ENCODE assay signal across 11 cellular contexts in the genomic region with DNA sequence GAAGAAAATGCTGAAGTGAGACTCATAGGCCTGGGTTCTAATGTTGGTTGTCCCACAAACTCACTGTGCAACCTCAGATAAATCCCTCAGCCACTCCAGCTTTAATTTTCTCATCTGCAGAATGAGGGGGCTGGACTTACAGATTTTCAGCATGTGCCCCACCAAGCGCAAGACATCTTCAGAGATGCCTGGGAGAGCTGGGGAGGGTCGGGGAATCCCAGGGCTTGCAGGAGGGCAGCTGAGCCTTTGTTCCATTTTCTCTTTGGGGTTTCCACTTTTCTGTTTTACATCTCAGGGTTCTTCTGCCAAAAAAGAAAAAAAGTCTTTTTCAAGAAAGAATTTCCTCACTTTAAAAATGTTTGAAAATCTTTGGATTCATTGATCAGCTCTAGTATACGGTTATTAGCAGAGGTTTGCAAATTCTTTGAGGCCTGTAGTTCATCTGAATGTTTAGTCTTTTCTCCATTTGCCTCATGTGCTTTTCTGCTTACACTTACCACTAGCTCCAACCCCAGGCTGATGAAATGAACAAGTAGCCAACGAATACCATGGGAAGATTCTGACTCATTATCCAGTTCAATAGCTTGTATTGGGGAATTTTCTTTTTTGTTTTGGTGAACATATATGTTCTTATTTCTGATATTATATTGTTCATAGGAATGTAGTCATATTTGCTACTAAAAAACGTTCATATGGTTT. TPM values are rescaled to one million over a fixed set of nuclear protein-coding genes. Genes with fewer than 3 reads are reported as not detected.
DNase-seq lines count a peak whose midpoint lies in the region; ATAC-seq and TF ChIP-seq lines count a peak whose summit lies in the region.
"Had no signal": no experiment of that assay in that cellular context is flagged by ENCODE, and none has a peak within 500 bp of the region (broad histone marks: within the 10 kb centered on the region; RNA-seq: fewer than 3 reads in every experiment).

No MANE protein-coding gene starts in this region.

- H3K27me3 Mint-ChIP-seq in endodermal cell (ENCODE audit: insufficient read depth) (no peaks in the 10 kb centered on the region), Caco-2 (ENCODE audit: insufficient read depth, unreplicated experiment) (no peaks in the 10 kb centered on the region)
- H3K27me3 Mint-ChIP-seq in stimulated activated naive B cell treated with anti-CD40 and anti-IgM and Interleukin-4, amounts not matched to agents 10 μg/mL and 1 μg/mL and 100 μg/mL, for 72 hours: no peaks in the 10 kb centered on the region
- no peaks in the 10 kb centered on the region for H3K27me3 Mint-ChIP-seq in CD8-positive, alpha-beta memory T cell
- H3K27me3 Mint-ChIP-seq: brain had no signal

- no TSS peak for BruUV-seq in Caco-2 (replicated peaks; lab: Mats Ljungman, UMichigan)

- CTCF ChIA-PET in Caco-2 (lab: Charles Lee): interaction anchor here (0.8 to 1.6 kb wide), 5 partner anchors 10 to 56 kb away, joined by 3 to 7 read pairs (median 3); a partner anchor contains a TSS
- CTCF ChIA-PET in CD8-positive, alpha-beta memory T cell (lab: Charles Lee): interaction anchor here (1.8 to 1.9 kb wide), 2 partner anchors 12 to 57 kb away, joined by 4 to 5 read pairs; a partner anchor contains a TSS

- no peak for TF ChIP-seq CTCF in endodermal cell (conservative IDR thresholded peaks at IDR 0.05)
- no peak for TF ChIP-seq CTCF in Caco-2 (IDR thresholded peaks at IDR 0.05; ENCODE audit: insufficient read depth in 1 of 2, low read depth in 1 of 2, low read length in 1 of 2, severe bottlenecking in 1 of 2, unreplicated experiment in 1 of 2)

- POLR2A ChIA-PET in Caco-2 (lab: Charles Lee): interaction anchor here (1.0 kb wide), 1 partner anchor 19 kb away, joined by 3 read pairs; no protein-coding TSS in a partner anchor
- POLR2A ChIA-PET in CD8-positive, alpha-beta memory T cell (lab: Charles Lee): no interaction called here

- H3K27ac Mint-ChIP-seq in endodermal cell: peak overlapping the region; percentile 16
- H3K27ac Mint-ChIP-seq in stimulated activated naive B cell treated with anti-CD40 and anti-IgM and Interleukin-4, amounts not matched to agents 10 μg/mL and 1 μg/mL and 100 μg/mL, for 72 hours: peak overlapping the region; percentile 47
- H3K27ac Mint-ChIP-seq in Caco-2 (ENCODE audit: unreplicated experiment): no peak overlapping the region
- H3K27ac Mint-ChIP-seq in CD8-positive, alpha-beta memory T cell: peak overlapping the region in 2 of 8 donors; percentile 20 to 42

- H3K36me3 ChIP-seq in endodermal cell (ENCODE audit: control insufficient read depth, insufficient read depth, low read length) (no peaks in the 10 kb centered on the region), Caco-2 (ENCODE audit: control insufficient read depth, insufficient read depth, low read length) (no peaks in the 10 kb centered on the region)
- no peaks in the 10 kb centered on the region for H3K36me3 ChIP-seq in CD8-positive, alpha-beta memory T cell (ENCODE audit: insufficient read depth, low read length)

- no peak overlapping the region for H3K9ac ChIP-seq in endodermal cell (ENCODE audit: extremely low read depth, low read length, poor library complexity, severe bottlenecking)

- H3K27me3 ChIP-seq in endodermal cell (ENCODE audit: control insufficient read depth, insufficient read depth, low read length, poor library complexity, severe bottlenecking) (no peaks in the 10 kb centered on the region), Caco-2 (replicated peaks; ENCODE audit: control insufficient read depth, insufficient read depth, low read length) (no peaks in the 10 kb centered on the region)
- no peaks in the 10 kb centered on the region for H3K27me3 ChIP-seq in CD8-positive, alpha-beta memory T cell (ENCODE audit: insufficient read depth, low read length, poor library complexity, severe bottlenecking)
- H3K27me3 ChIP-seq: hepatocyte had no signal

- H3K4me3 ChIP-seq in endodermal cell (ENCODE audit: low read length) (peak overlapping the region; percentile 39), Caco-2 (ENCODE audit: low read depth, low read length) (no peak overlapping the region)
- no peak overlapping the region for H3K4me3 ChIP-seq in CD8-positive, alpha-beta memory T cell (ENCODE audit: low read length)
- H3K4me3 ChIP-seq: hepatocyte had no signal

- H3K36me3 Mint-ChIP-seq in endodermal cell (ENCODE audit: low read depth): no peaks in the 10 kb centered on the region
- peaks cover 2 to 5% of the 10 kb centered on the region in 2 donors for H3K36me3 Mint-ChIP-seq in stimulated activated naive B cell treated with anti-CD40 and anti-IgM and Interleukin-4, amounts not matched to agents 10 μg/mL and 1 μg/mL and 100 μg/mL, for 72 hours
- no peaks in the 10 kb centered on the region for H3K36me3 Mint-ChIP-seq in Caco-2 (ENCODE audit: insufficient read depth, unreplicated experiment)
- H3K36me3 Mint-ChIP-seq in CD8-positive, alpha-beta memory T cell: peaks cover 0 to 2% (median 0%) of the 10 kb centered on the region in 3 donors

- H3K4me1 Mint-ChIP-seq in endodermal cell (peaks cover 25% of the 10 kb centered on the region), Caco-2 (ENCODE audit: low read depth, unreplicated experiment) (peaks cover 28% of the 10 kb centered on the region)
- H3K4me1 Mint-ChIP-seq in stimulated activated naive B cell treated with anti-CD40 and anti-IgM and Interleukin-4, amounts not matched to agents 10 μg/mL and 1 μg/mL and 100 μg/mL, for 72 hours: peaks cover 13 to 26% of the 10 kb centered on the region in 2 donors
- peaks cover 9 to 23% (median 14%) of the 10 kb centered on the region in 3 donors for H3K4me1 Mint-ChIP-seq in CD8-positive, alpha-beta memory T cell
- H3K4me1 Mint-ChIP-seq: brain had no signal

- H3K9me3 Mint-ChIP-seq in endodermal cell (no peaks in the 10 kb centered on the region), Caco-2 (ENCODE audit: unreplicated experiment) (no peaks in the 10 kb centered on the region)
- no peaks in the 10 kb centered on the region for H3K9me3 Mint-ChIP-seq in stimulated activated naive B cell treated with anti-CD40 and anti-IgM and Interleukin-4, amounts not matched to agents 10 μg/mL and 1 μg/mL and 100 μg/mL, for 72 hours
- H3K9me3 Mint-ChIP-seq in CD8-positive, alpha-beta memory T cell: no peaks in the 10 kb centered on the region
- H3K9me3 Mint-ChIP-seq: brain had no signal

- H3K27ac ChIP-seq in endodermal cell (ENCODE audit: low read depth, low read length): no peak overlapping the region
- H3K27ac ChIP-seq in CD8-positive, alpha-beta memory T cell (ENCODE audit: low read depth, low read length): no peak overlapping the region
- H3K27ac ChIP-seq: hepatocyte had no signal

- H3K4me3 Mint-ChIP-seq in endodermal cell (no peak overlapping the region), Caco-2 (ENCODE audit: unreplicated experiment) (no peak overlapping the region)
- peak overlapping the region in 1 of 2 donors; percentile 25 for H3K4me3 Mint-ChIP-seq in stimulated activated naive B cell treated with anti-CD40 and anti-IgM and Interleukin-4, amounts not matched to agents 10 μg/mL and 1 μg/mL and 100 μg/mL, for 72 hours
- H3K4me3 Mint-ChIP-seq in CD8-positive, alpha-beta memory T cell: no peak overlapping the region
- H3K4me3 Mint-ChIP-seq: brain had no signal

- H3K4me1 ChIP-seq in endodermal cell (ENCODE audit: control insufficient read depth, insufficient read depth, low read length): peaks cover 6% of the 10 kb centered on the region
- peaks cover 40% of the 10 kb centered on the region for H3K4me1 ChIP-seq in Caco-2
- no peaks in the 10 kb centered on the region for H3K4me1 ChIP-seq in CD8-positive, alpha-beta memory T cell (ENCODE audit: insufficient read depth, low read length)

- WGBS in endodermal cell (ENCODE audit: insufficient coverage in 1 of 2, insufficient read length in 1 of 2), 2 experiments: 77 to 100% methylated on average over 1 to 5 of the region's 5 CpGs

- no peaks in the 10 kb centered on the region for H3K9me3 ChIP-seq in endodermal cell (ENCODE audit: control insufficient read depth, low read length)
- no peaks in the 10 kb centered on the region for H3K9me3 ChIP-seq in Caco-2
- no peaks in the 10 kb centered on the region for H3K9me3 ChIP-seq in CD8-positive, alpha-beta memory T cell (ENCODE audit: low read length)

- intact Hi-C loops in Caco-2 (cut with micrococcal nuclease; ENCODE audit: unreplicated experiment): no loop called here

- peak; percentile 52 for ATAC-seq in GM19035 (IDR thresholded peaks at IDR 0.05; ENCODE audit: unreplicated experiment)
- ATAC-seq in HG02884 (IDR thresholded peaks at IDR 0.05; ENCODE audit: unreplicated experiment): peak; percentile 75
- no peak for ATAC-seq in stimulated activated naive B cell treated with anti-CD40 and anti-IgM and Interleukin-4, amounts not matched to agents 10 μg/mL and 1 μg/mL and 100 μg/mL, for 72 hours (replicated peaks)
- no peak for ATAC-seq in HG02571 (IDR thresholded peaks at IDR 0.05; ENCODE audit: unreplicated experiment)

- no peak for DNase-seq in endodermal cell
- DNase-seq in stimulated activated naive B cell treated with anti-CD40 and anti-IgM and Interleukin-4, amounts not matched to agents 10 μg/mL and 1 μg/mL and 100 μg/mL, for 72 hours: no peak
- no peak for DNase-seq in Caco-2
- no peak for DNase-seq in CD8-positive, alpha-beta memory T cell
- DNase-seq: nucleus accumbens, small intestine had no signal

RNA-seq across cellular contexts. Expression of a gene that starts 56.4 kb away (rescaled TPM):
- total RNA-seq in endodermal cell: 10 to 100 TPM; 36.8 to 40.5 TPM
- 39.3 TPM for polyA plus RNA-seq in endodermal cell (2013, experiment 1 of 2)
- polyA plus RNA-seq in endodermal cell (2013, experiment 2 of 2): 41.4 TPM
- 29.1 and 32.0 TPM in 2 replicates for total RNA-seq in Caco-2 (2022)
- 10 to 100 TPM; 17.4 to 21.8 TPM for total RNA-seq in CD8-positive, alpha-beta memory T cell
- 57.4 TPM for polyA plus RNA-seq in CD8-positive, alpha-beta memory T cell

RNA-seq across cellular contexts. Expression of a gene that starts 58.5 kb away (rescaled TPM):
- total RNA-seq in endodermal cell (10 to 100 TPM; 13.1 to 14.9 TPM), Caco-2 (2022) (not detected in 2 replicates)
- polyA plus RNA-seq in endodermal cell (2013, experiment 1 of 2): 2.8 TPM
- 3.0 TPM for polyA plus RNA-seq in endodermal cell (2013, experiment 2 of 2)
- 1 to 10 TPM in 1 of 2 experiments, under 1 TPM in 1; 0.79 to 1.0 TPM for total RNA-seq in CD8-positive, alpha-beta memory T cell
- not detected for polyA plus RNA-seq in CD8-positive, alpha-beta memory T cell

Comparison
In these comparisons a context has a peak if more than half of its experiments do, and no peak if none do; other contexts are left out.
1. ATAC-seq: peak in GM19035 (single experiment) and HG02884 (single experiment); none in stimulated activated naive B cell treated with anti-CD40 and anti-IgM and Interleukin-4, amounts not matched to agents 10 μg/mL and 1 μg/mL and 100 μg/mL, for 72 hours (0 of 2) and HG02571 (single experiment).
2. RNA of a gene that starts 58.5 kb away (total RNA-seq): 13.1 to 14.9 TPM in endodermal cell; 0.79 to 1.0 TPM in CD8-positive, alpha-beta memory T cell and not detected in Caco-2; every median in the first group is over 4 times any median in the second.